In the genomic region with DNA sequence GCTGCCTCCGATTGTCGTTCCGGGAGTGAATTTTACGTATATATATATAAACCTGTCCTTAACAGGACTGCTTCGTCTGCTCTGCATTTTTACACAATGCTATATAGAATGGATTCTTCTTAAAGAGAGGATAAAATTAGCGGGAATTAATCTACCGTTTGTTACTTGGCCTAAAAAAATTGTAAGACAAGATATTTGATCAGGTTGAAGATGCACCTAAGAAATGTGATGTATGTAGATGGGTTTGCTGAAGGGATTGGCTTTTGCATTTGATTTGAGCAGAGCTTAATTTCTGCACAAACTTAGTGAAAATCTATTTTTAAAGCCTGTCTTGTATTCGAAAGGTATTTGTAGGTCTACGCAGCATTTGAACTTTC, we compare ENCODE assay signal across 8 cellular contexts. TPM values are rescaled to one million over a fixed set of nuclear protein-coding genes. Genes with fewer than 3 reads are reported as not detected.
DNase-seq lines count a peak whose midpoint lies in the region; ATAC-seq, FAIRE-seq and TF ChIP-seq lines count a peak whose summit lies in the region.

No MANE protein-coding gene starts in this region.

- peaks cover 32 to 37% of the 10 kb centered on the region in 2 donors for H3K4me1 ChIP-seq in muscle layer of duodenum (ENCODE audit: control insufficient read depth in 1 of 2, insufficient read depth in 2 of 2, low read length in 2 of 2)

- FAIRE-seq in frontal cortex (lab: Jason Lieb, UNC), result no peak

- H3K27ac ChIP-seq in KOPT-K1 (ENCODE audit: low read depth, low read length, poor library complexity, severe bottlenecking) (peak overlapping the region; percentile 83), muscle layer of duodenum (ENCODE audit: low read length) (peak overlapping the region; percentile 99)

- no peak for TF ChIP-seq CTCF in choroid plexus epithelial cell (conservative IDR thresholded peaks at IDR 0.05; ENCODE audit: low read depth, low read length)

- no peaks in the 10 kb centered on the region for H3K9me3 ChIP-seq in KOPT-K1 (ENCODE audit: insufficient read depth, low read length, poor library complexity, severe bottlenecking)
- no peaks in the 10 kb centered on the region for H3K9me3 ChIP-seq in muscle layer of duodenum (ENCODE audit: control insufficient read depth in 1 of 2, low read length in 2 of 2)

- DNase-seq in CD1c-positive myeloid dendritic cell (ENCODE audit: extremely low spot score) (peak; percentile 20), choroid plexus epithelial cell (ENCODE audit: low read depth) (no peak), frontal cortex (ENCODE audit: low spot score in 2 of 2) (no peak), NCI-H526 (lab: John Stamatoyannopoulos, UW) (no peak), mesenteric fat pad (ENCODE audit: low spot score) (no peak)

- no peaks in the 10 kb centered on the region; the same call in 1 of the 2 replicates for H3K36me3 ChIP-seq in KOPT-K1 (ENCODE audit: insufficient read depth, low read length)
- H3K36me3 ChIP-seq in muscle layer of duodenum (ENCODE audit: control insufficient read depth in 1 of 2, insufficient read depth in 2 of 2, low read length in 2 of 2), result peaks cover 0 to 14% of the 10 kb centered on the region in 2 donors

- no peaks in the 10 kb centered on the region for H3K27me3 ChIP-seq in muscle layer of duodenum (ENCODE audit: low read depth, low read length)

- peak overlapping the region; percentile 95 for H3K4me3 ChIP-seq in choroid plexus epithelial cell (ENCODE audit: low read depth, low read length)
- H3K4me3 ChIP-seq in muscle layer of duodenum (ENCODE audit: low read depth in 1 of 2, low read length in 2 of 2), result peak overlapping the region; percentile 90 to 98

- ATAC-seq in GM18520 (IDR thresholded peaks at IDR 0.05; ENCODE audit: unreplicated experiment), result no peak

RNA-seq across cellular contexts. Expression of a gene that starts 1.0 kb away (rescaled TPM):
- 428 TPM for total RNA-seq in frontal cortex
- 201 TPM for total RNA-seq in mesenteric fat pad

RNA-seq across cellular contexts. Expression of a gene that starts 58.0 kb away (rescaled TPM):
- 0.82 TPM for total RNA-seq in frontal cortex
- 2.0 TPM for total RNA-seq in mesenteric fat pad
